25 cellular contexts compared by ENCODE assay signal in genomic region chr1:92881391-92881790, GRCh38.
"Had no signal": no experiment of that assay in that cellular context is flagged by ENCODE, and none has a peak within 500 bp of the region (broad histone marks: within the 10 kb centered on the region; RNA-seq: fewer than 3 reads in every experiment).

No MANE protein-coding gene starts in this region.

- ATAC-seq: activated T-cell treated with anti-CD3 and anti-CD28 coated beads, Interleukin-2, amount 50 U/mL, for 4 hours; T-cell had no signal

- H3K27ac ChIP-seq: brain microvascular endothelial cell, cardiac muscle cell, SK-N-MC had no signal

- H3K27me3 ChIP-seq: brain microvascular endothelial cell, cardiac muscle cell had no signal

- H3K9me3 Mint-ChIP-seq: activated CD4-positive, alpha-beta memory T cell treated with anti-CD3 and anti-CD28 coated beads for 36 hours; activated CD4-positive, alpha-beta T cell treated with anti-CD3 and anti-CD28 coated beads, Interleukin-2, amount 10 ng/mL, durations not matched to agents 7 days and 5 days; activated naive CD8-positive, alpha-beta T cell treated with anti-CD3 and anti-CD28 coated beads for 36 hours; activated T-cell treated with anti-CD3 and anti-CD28 coated beads, Interleukin-2, amount 50 U/mL, for 4 hours; T-cell had no signal

- DNase-seq: activated CD4-positive, alpha-beta memory T cell treated with anti-CD3 and anti-CD28 coated beads for 36 hours; activated CD4-positive, alpha-beta T cell treated with anti-CD3 and anti-CD28 coated beads, Interleukin-2, amount 10 ng/mL, durations not matched to agents 7 days and 5 days; activated CD4-positive, CD25-positive, alpha-beta regulatory T cell; activated CD8-positive, alpha-beta memory T cell treated with anti-CD3 and anti-CD28 coated beads for 24 hours; activated effector memory CD4-positive, alpha-beta T cell treated with anti-CD3 and anti-CD28 coated beads, Interleukin-2, amount 50 U/mL, for 16 hours; activated naive CD4-positive, alpha-beta T cell treated with Interleukin-2 at 50 U/mL for 16 hours; activated naive CD8-positive, alpha-beta T cell treated with anti-CD3 and anti-CD28 coated beads for 36 hours; activated T-cell treated with anti-CD3 and anti-CD28 coated beads, Interleukin-2, amount 50 U/mL, for 4 hours; brain microvascular endothelial cell; Kasumi-1; KBM-7; NCI-H1105 treated with DMSO at 0.1 percent for 48 hours; NCI-H1436 treated with DMSO at 0.1 percent for 48 hours; NCI-H187; NCI-H2081; NCI-H510A treated with DMSO at 0.1 percent for 48 hours; NCI-H69; NK-92 treated with Interleukin-12 subunit alpha and Interleukin-12 subunit beta, amount 100 ng/mL, for 24 hours; OCI-M1; SHP77 treated with DMSO at 0.1 percent for 48 hours; T-cell; T-helper 2 cell; T1000 had no signal

- H3K36me3 ChIP-seq: brain microvascular endothelial cell, cardiac muscle cell had no signal

- H3K36me3 Mint-ChIP-seq: activated CD4-positive, alpha-beta memory T cell treated with anti-CD3 and anti-CD28 coated beads for 36 hours had no signal

- H3K27ac Mint-ChIP-seq: activated CD4-positive, alpha-beta memory T cell treated with anti-CD3 and anti-CD28 coated beads for 36 hours; activated CD4-positive, alpha-beta T cell treated with anti-CD3 and anti-CD28 coated beads, Interleukin-2, amount 10 ng/mL, durations not matched to agents 7 days and 5 days; activated naive CD8-positive, alpha-beta T cell treated with anti-CD3 and anti-CD28 coated beads for 36 hours had no signal

- H3K27me3 Mint-ChIP-seq: activated CD4-positive, alpha-beta memory T cell treated with anti-CD3 and anti-CD28 coated beads for 36 hours; activated CD4-positive, alpha-beta T cell treated with anti-CD3 and anti-CD28 coated beads, Interleukin-2, amount 10 ng/mL, durations not matched to agents 7 days and 5 days; activated naive CD8-positive, alpha-beta T cell treated with anti-CD3 and anti-CD28 coated beads for 36 hours; T-cell had no signal

- H3K4me3 Mint-ChIP-seq: activated CD4-positive, alpha-beta memory T cell treated with anti-CD3 and anti-CD28 coated beads for 36 hours; activated CD4-positive, alpha-beta T cell treated with anti-CD3 and anti-CD28 coated beads, Interleukin-2, amount 10 ng/mL, durations not matched to agents 7 days and 5 days; activated naive CD8-positive, alpha-beta T cell treated with anti-CD3 and anti-CD28 coated beads for 36 hours; activated T-cell treated with anti-CD3 and anti-CD28 coated beads, Interleukin-2, amount 50 U/mL, for 4 hours; T-cell had no signal

- H3K4me3 ChIP-seq: cardiac muscle cell, SK-N-MC had no signal
